In the genomic region with DNA sequence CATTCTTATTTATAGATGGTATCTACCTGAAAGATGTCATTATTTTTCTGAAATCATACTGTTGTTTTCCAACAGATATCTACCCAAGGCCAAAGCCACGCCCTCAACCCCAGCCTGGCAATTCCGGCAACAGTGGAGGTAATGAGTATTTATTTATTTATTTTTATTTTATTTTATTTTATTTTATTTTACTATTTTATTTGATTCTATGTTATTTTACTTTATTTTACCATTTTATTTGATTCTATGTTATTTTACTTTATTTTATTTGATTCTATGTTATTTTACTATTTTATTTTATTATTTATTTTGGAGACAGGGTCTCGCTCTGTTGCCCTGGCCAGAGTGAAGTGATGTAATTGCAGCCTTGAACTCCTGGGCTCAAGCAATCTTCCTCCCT, we compare ENCODE assay signal across 11 cellular contexts.
"Had no signal": no experiment of that assay in that cellular context is flagged by ENCODE, and none has a peak within 500 bp of the region (broad histone marks: within the 10 kb centered on the region; RNA-seq: fewer than 3 reads in every experiment).

No MANE protein-coding gene starts in this region.

- H3K4me3 Mint-ChIP-seq: GM23338, H9, HFFc6 had no signal

- H3K4me1 ChIP-seq: HAP-1 had no signal

- H3K4me2 ChIP-seq: GM23338 had no signal

- H3K36me3 ChIP-seq: HAP-1 had no signal

- DNase-seq: GM23248, GOT3, H7, H9, HCEC 1CT, HFFc6 had no signal

- H3K9me3 ChIP-seq: HAP-1 had no signal

- ATAC-seq: GM23338, HCT116 had no signal

- H3K4me3 ChIP-seq: GM23248, GM23338, HAP-1 had no signal

- FAIRE-seq: H1, H54 had no signal

- H2AFZ ChIP-seq: GM23248, GM23338 had no signal

- H3K27ac Mint-ChIP-seq: GM23338, HFFc6 had no signal

- H3K27ac ChIP-seq: GM23248 had no signal

- H3K9me3 Mint-ChIP-seq: GM23338, H9, HFFc6 had no signal
